Comparison of ENCODE assay signal across 8 cellular contexts in the genomic region with DNA sequence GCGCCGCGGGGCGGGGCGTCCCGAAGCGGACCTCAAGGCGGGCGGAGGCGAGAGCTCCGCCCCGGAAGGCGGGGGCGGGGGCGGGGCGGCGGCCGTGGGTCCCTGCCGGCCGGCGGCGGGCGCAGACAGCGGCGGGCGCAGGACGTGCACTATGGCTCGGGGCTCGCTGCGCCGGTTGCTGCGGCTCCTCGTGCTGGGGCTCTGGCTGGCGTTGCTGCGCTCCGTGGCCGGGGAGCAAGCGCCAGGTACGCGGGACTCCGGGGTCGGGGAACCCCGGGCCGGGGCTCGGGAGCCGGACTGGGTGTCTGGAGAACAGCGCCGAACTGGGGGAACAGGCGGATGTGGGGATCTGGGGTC. TPM values are rescaled to one million over a fixed set of nuclear protein-coding genes. Genes with fewer than 3 reads are reported as not detected.
A peak's percentile ranks its signal among the peaks of the same experiment; 100 is the strongest.
DNase-seq lines count a peak whose midpoint lies in the region; ATAC-seq and TF ChIP-seq lines count a peak whose summit lies in the region.

A gene with protein sequence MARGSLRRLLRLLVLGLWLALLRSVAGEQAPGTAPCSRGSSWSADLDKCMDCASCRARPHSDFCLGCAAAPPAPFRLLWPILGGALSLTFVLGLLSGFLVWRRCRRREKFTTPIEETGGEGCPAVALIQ (plus strand): TSS at position 122 of the 357 bp plus-strand sequence. CDS start 30 bp downstream, at position 152.

- peak within 1 kb of the TSS; percentile 83 for H3K27ac Mint-ChIP-seq in stimulated activated memory B cell treated with anti-CD40 and anti-IgM and Interleukin-4, amounts not matched to agents 10 μg/mL and 1 μg/mL and 100 μg/mL, for 72 hours

- peaks cover 53% of the 10 kb centered on the region for H3K4me1 Mint-ChIP-seq in stimulated activated memory B cell treated with anti-CD40 and anti-IgM and Interleukin-4, amounts not matched to agents 10 μg/mL and 1 μg/mL and 100 μg/mL, for 72 hours

- peak within 1 kb of the TSS; percentile 97 for H3K4me3 ChIP-seq in BJ (ENCODE audit: low read depth, low read length)

- peak; percentile 26 for ATAC-seq in GM19397 (IDR thresholded peaks at IDR 0.05; ENCODE audit: unreplicated experiment)
- ATAC-seq in stimulated activated memory B cell treated with anti-CD40 and anti-IgM and Interleukin-4, amounts not matched to agents 10 μg/mL and 1 μg/mL and 100 μg/mL, for 72 hours, result peak; percentile 42
- ATAC-seq in GM21737 (IDR thresholded peaks at IDR 0.05; ENCODE audit: unreplicated experiment), result no peak

- DNase-seq in BJ (ENCODE audit: low read depth) (no peak), NOMO-1 (lab: John Stamatoyannopoulos, UW; ENCODE audit: unreplicated experiment in 2 of 2) (peak; percentile 66 to 87), activated T-cell treated with anti-CD3 and anti-CD28 coated beads for 24 hours (ENCODE audit: low read depth) (peak; percentile 49), epidermal melanocyte (ENCODE audit: insufficient read length, low spot score) (peak; percentile 88), midbrain (lab: John Stamatoyannopoulos, UW) (peak; percentile 17)

- H3K27me3 ChIP-seq in BJ (ENCODE audit: control insufficient read depth, insufficient read depth, low read length), result no peaks in the 10 kb centered on the region

- POLR2A ChIA-PET in BJ (lab: Charles Lee), result interaction anchor here (0.6 to 1.1 kb wide), 4 partner anchors 11 to 48 kb away, joined by 3 read pairs; no protein-coding TSS in a partner anchor

- CTCF ChIA-PET in BJ (lab: Yijun Ruan, JAX), result interaction anchor here (1.2 to 6.3 kb wide), 5 partner anchors 10 to 109 kb away, joined by 3 to 78 read pairs (median 12); no protein-coding TSS in a partner anchor

- peak within 1 kb of the TSS; percentile 84 for H3K4me3 Mint-ChIP-seq in stimulated activated memory B cell treated with anti-CD40 and anti-IgM and Interleukin-4, amounts not matched to agents 10 μg/mL and 1 μg/mL and 100 μg/mL, for 72 hours

- TF ChIP-seq CTCF in BJ (IDR thresholded peaks at IDR 0.05; ENCODE audit: insufficient read depth, low read depth, low read length), result 0 out of 2 replicates have a peak, but pooled peaks have one; percentile 7

- H3K36me3 ChIP-seq in BJ (ENCODE audit: control insufficient read depth, insufficient read depth, low read length), result peaks cover 11% of the 10 kb centered on the region

- no peaks in the 10 kb centered on the region for H3K36me3 Mint-ChIP-seq in stimulated activated memory B cell treated with anti-CD40 and anti-IgM and Interleukin-4, amounts not matched to agents 10 μg/mL and 1 μg/mL and 100 μg/mL, for 72 hours

- H3K27me3 Mint-ChIP-seq in stimulated activated memory B cell treated with anti-CD40 and anti-IgM and Interleukin-4, amounts not matched to agents 10 μg/mL and 1 μg/mL and 100 μg/mL, for 72 hours, result peaks cover 23% of the 10 kb centered on the region

- H3K9me3 Mint-ChIP-seq in stimulated activated memory B cell treated with anti-CD40 and anti-IgM and Interleukin-4, amounts not matched to agents 10 μg/mL and 1 μg/mL and 100 μg/mL, for 72 hours, result no peaks in the 10 kb centered on the region

RNA-seq across cellular contexts. Expression of the gene that starts here (rescaled TPM):
- polyA plus RNA-seq in BJ (2011; rRNA removed), result 218 and 282 TPM in 2 replicates
- 74.1 and 102 TPM in 2 replicates for polyA minus RNA-seq in BJ (2011; rRNA and poly(A)+ RNA removed)
